ENCODE assay signal across 1 cellular context in genomic region chr12:25014961-25015360, GRCh38.
TF ChIP-seq lines count a peak whose summit lies in the region.

No MANE protein-coding gene starts in this region.

TF ChIP-seq in SK-N-SH, 30 proteins besides CTCF, POLR2A, EP300 and RAD21 (continued from another document):
- TF ChIP-seq ZBTB33 (IDR thresholded peaks at IDR 0.05; ENCODE audit: borderline replicate concordance, low read depth) (no peak), POLR2AphosphoS5 (IDR thresholded peaks at IDR 0.05; ENCODE audit: low read depth, low read length) (no peak), GABPA (IDR thresholded peaks at IDR 0.05; ENCODE audit: low read depth) (no peak), ELF1 (IDR thresholded peaks at IDR 0.05) (no peak), REST (IDR thresholded peaks at IDR 0.05; ENCODE audit: low read depth, low read length) (no peak)
